Comparison of ENCODE assay signal across 1 cellular context in the genomic region with DNA sequence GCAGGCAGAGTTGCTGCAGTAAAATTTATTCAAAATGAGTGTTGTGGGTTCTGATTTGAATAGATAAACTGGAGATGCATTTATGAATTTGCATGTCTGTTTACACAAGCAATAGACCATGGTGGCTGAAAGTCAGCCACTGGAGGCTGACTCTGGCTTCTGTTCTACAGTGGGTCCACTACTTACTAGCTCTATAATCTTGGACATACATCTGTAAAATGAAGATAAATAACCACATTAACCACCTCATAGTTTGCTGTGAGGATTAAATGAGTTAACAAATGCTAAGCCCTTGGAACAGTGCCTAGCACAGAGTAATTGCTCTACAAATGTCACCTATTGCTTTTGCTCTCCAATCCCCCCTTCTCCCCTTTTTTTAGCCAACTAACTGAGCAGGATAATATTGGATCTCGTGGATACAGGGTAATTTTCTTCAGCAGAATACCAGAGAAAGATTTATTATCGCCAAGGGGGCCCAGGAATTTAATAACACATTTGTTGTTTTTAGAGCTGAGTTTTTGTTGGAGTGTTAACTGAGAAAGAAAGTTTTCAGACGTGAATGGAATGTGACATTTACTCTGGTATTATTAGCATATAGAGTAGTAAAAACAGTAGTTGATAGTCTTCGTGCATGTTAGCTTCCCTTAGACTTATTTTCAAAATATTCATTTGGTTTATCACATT.
TF ChIP-seq lines count a peak whose summit lies in the region.

No MANE protein-coding gene starts in this region.

TF ChIP-seq in HepG2, 621 proteins besides CTCF, POLR2A, EP300 and RAD21:
- TF ChIP-seq FOSL2 (CRISPR knock-in tag; IDR thresholded peaks at IDR 0.05): no peak
- no peak for TF ChIP-seq GABPA (IDR thresholded peaks at IDR 0.05; ENCODE audit: low read depth, low read length)
- no peak for TF ChIP-seq GABPA (CRISPR knock-in tag; IDR thresholded peaks at IDR 0.05; ENCODE audit: low read depth)
TF ChIP-seq in HepG2: peak in this region for 0.
